In the genomic region with DNA sequence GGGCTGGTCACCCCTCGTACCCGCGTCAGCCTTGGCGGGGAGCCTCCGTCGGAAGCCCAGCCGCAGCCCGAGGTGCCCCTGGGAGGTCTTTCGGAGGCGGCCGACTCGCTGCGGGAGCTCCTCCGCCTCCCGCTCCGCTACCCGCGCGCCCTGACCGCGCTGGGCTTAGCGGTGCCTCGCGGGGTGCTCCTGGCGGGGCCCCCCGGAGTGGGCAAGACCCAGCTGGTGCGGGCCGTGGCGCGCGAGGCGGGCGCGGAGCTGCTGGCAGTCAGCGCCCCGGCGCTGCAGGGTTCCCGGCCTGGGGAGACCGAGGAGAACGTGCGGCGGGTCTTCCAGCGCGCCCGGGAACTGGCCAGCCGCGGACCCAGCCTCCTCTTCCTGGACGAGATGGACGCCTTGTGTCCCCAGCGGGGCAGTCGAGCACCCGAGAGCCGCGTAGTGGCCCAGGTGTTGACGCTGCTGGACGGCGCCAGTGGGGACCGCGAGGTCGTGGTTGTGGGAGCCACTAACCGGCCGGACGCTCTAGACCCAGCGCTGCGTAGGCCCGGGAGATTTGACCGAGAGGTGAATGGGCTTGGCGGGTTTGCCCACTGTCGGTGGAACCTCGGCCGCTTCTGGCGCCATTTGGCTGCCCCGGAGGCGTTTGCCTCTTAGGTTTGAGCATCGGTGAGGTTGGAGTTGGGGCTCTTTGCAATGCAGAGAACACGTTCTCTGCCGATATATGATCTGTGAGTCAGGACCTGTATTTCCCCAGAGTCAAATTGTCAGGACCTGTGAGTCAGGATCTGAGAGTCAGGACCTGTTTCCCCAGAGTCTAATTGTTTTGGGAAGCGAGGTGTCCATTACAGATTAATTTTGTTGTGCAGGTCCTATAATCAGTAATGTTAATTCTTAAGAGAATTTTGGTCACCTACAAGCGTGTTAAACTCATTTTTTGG, we compare ENCODE assay signal across 7 cellular contexts. TPM values are rescaled to one million over a fixed set of nuclear protein-coding genes. Genes with fewer than 3 reads are reported as not detected.
DNase-seq lines count a peak whose midpoint lies in the region; ATAC-seq, FAIRE-seq and TF ChIP-seq lines count a peak whose summit lies in the region.

No MANE protein-coding gene starts in this region.

- H3K4ac ChIP-seq in neuronal stem cell (ENCODE audit: low read length) = peak overlapping the region; percentile 56

- H2AFZ ChIP-seq in neuronal stem cell (ENCODE audit: low read length) = peak overlapping the region; percentile 88

- H3K36me3 ChIP-seq in neuronal stem cell (replicated peaks in 1 of 2; ENCODE audit: control insufficient read depth in 2 of 2, insufficient read depth in 2 of 2, low read length in 2 of 2) (peaks cover 6 to 45% of the 10 kb centered on the region in 2 donors), vagina (peaks cover 0 to 24% of the 10 kb centered on the region in 2 donors)

- peak overlapping the region; percentile 68 for H2AK5ac ChIP-seq in neuronal stem cell (ENCODE audit: low read depth, low read length)

- peak overlapping the region; percentile 66 for H3K23ac ChIP-seq in neuronal stem cell (ENCODE audit: low read depth, low read length, poor library complexity)

- no peak overlapping the region for H2BK12ac ChIP-seq in neuronal stem cell (ENCODE audit: low read length)

- peak overlapping the region; percentile 97 for H3K18ac ChIP-seq in neuronal stem cell (ENCODE audit: low read length)

- H3K4me2 ChIP-seq in neuronal stem cell (ENCODE audit: insufficient read depth, low read length, poor library complexity, severe bottlenecking) = peak overlapping the region; percentile 84

- no peak for TF ChIP-seq POLR2A in vagina (IDR thresholded peaks at IDR 0.05)

- H3K9ac ChIP-seq in neuronal stem cell (ENCODE audit: low read depth, low read length, poor library complexity) = peak overlapping the region; percentile 98

- peak; percentile 12 for DNase-seq in GM18507 (ENCODE audit: extremely low spot score, insufficient read length, low read depth)
- DNase-seq in MV-4-11 (lab: John Stamatoyannopoulos, UW) = peak; percentile 25
- DNase-seq in activated T-cell treated with anti-CD3 and anti-CD28 coated beads, Interleukin-2, amount 50 U/mL, for 48 hours = peak; percentile 59 to 66
- DNase-seq in fibroblast of the aortic adventitia (ENCODE audit: low read depth) = peak; percentile 27
- peak; percentile 17 for DNase-seq in neuronal stem cell (ENCODE audit: low spot score)
- no peak for DNase-seq in vagina (ENCODE audit: extremely low spot score in 2 of 2)

- peak overlapping the region; percentile 19 for H2BK15ac ChIP-seq in neuronal stem cell (ENCODE audit: low read length)

- peak overlapping the region; percentile 76 for H4K8ac ChIP-seq in neuronal stem cell (ENCODE audit: low read depth, low read length)

- H3K27me3 ChIP-seq in neuronal stem cell (ENCODE audit: control insufficient read depth in 3 of 3, insufficient read depth in 3 of 3, low read depth in 1 of 3, low read length in 3 of 3) = no peaks in the 10 kb centered on the region
- no peaks in the 10 kb centered on the region for H3K27me3 ChIP-seq in vagina

- H2BK120ac ChIP-seq in neuronal stem cell (ENCODE audit: low read depth, low read length) = no peak overlapping the region

- no peak for TF ChIP-seq CTCF in fibroblast of the aortic adventitia (IDR thresholded peaks at IDR 0.05; ENCODE audit: insufficient read depth, low read length)
- no peak for TF ChIP-seq CTCF in vagina (IDR thresholded peaks at IDR 0.05)

- H3K14ac ChIP-seq in neuronal stem cell (ENCODE audit: low read length) = peak overlapping the region; percentile 97

- intact Hi-C loops in vagina (cut with DNase I) = no loop called here

- no peaks in the 10 kb centered on the region for H3K9me3 ChIP-seq in neuronal stem cell (replicated peaks in 1 of 2; ENCODE audit: control insufficient read depth in 2 of 2, insufficient read depth in 1 of 2, low read depth in 1 of 2, low read length in 2 of 2)
- no peaks in the 10 kb centered on the region for H3K9me3 ChIP-seq in vagina

- peak overlapping the region; percentile 83 for H2BK5ac ChIP-seq in neuronal stem cell (ENCODE audit: low read length)

- peak; percentile 16 for ATAC-seq in HG02571 (IDR thresholded peaks at IDR 0.05; ENCODE audit: unreplicated experiment)

- H3K79me1 ChIP-seq in neuronal stem cell (ENCODE audit: low read depth, low read length) = peaks cover 11% of the 10 kb centered on the region

- H3K4me1 ChIP-seq in neuronal stem cell (ENCODE audit: control insufficient read depth in 2 of 2, insufficient read depth in 1 of 2, low read depth in 1 of 2, low read length in 2 of 2) (peaks cover 0 to 2% of the 10 kb centered on the region in 2 donors), vagina (peaks cover 36% of the 10 kb centered on the region)

- FAIRE-seq in GM18507 (lab: Jason Lieb, UNC) = peak; percentile 12

- H4K91ac ChIP-seq in neuronal stem cell (ENCODE audit: low read depth, low read length, poor library complexity) = no peak overlapping the region

- H3K27ac ChIP-seq in neuronal stem cell (replicated peaks; ENCODE audit: low read length) (no peak overlapping the region), vagina (peak overlapping the region; percentile 86)

- peak overlapping the region; percentile 66 for H3K4me3 ChIP-seq in fibroblast of the aortic adventitia (ENCODE audit: low read depth, low read length)
- peak overlapping the region; percentile 68 to 94 for H3K4me3 ChIP-seq in neuronal stem cell (ENCODE audit: low read length in 2 of 2)
- H3K4me3 ChIP-seq in vagina = peak overlapping the region; percentile 87 to 97

- WGBS in neuronal stem cell (ENCODE audit: extremely low coverage in 2 of 2, insufficient read length in 2 of 2, insufficient replicate concordance in 1 of 2), 2 donors = no CpG with 5 or more reads among the region's 79 CpGs

RNA-seq across cellular contexts. Expression of gene GATM, which starts 24.9 kb away (rescaled TPM):
- total RNA-seq in fibroblast of the aortic adventitia (ENCODE audit: low replicate concordance) (0.18 and 0.57 TPM in 2 replicates), vagina (50.1 TPM)
- 13.9 TPM for polyA plus RNA-seq in neuronal stem cell (2013, experiment 1 of 2)
- polyA plus RNA-seq in neuronal stem cell (2013, experiment 2 of 2) = 15.2 TPM

Comparison
In these comparisons a context has a peak if more than half of its experiments do, and no peak if none do; other contexts are left out.
1. DNase-seq: peak in GM18507 (single experiment), MV-4-11 (single experiment), activated T-cell treated with anti-CD3 and anti-CD28 coated beads, Interleukin-2, amount 50 U/mL, for 48 hours (2 of 2), fibroblast of the aortic adventitia (single experiment) and neuronal stem cell (single experiment); none in vagina (0 of 2).
2. RNA of gene GATM, which starts 24.9 kb away (total RNA-seq): 50.1 TPM in vagina (single experiment); 0.18 to 0.57 TPM in fibroblast of the aortic adventitia; every median in the first group is over 10 times any median in the second.
3. Peak in every context shown above with its lines, with median percentiles within 50 percentile points of each other: H3K4me3 ChIP-seq.